13 cellular contexts compared by ENCODE assay signal in the genomic region with DNA sequence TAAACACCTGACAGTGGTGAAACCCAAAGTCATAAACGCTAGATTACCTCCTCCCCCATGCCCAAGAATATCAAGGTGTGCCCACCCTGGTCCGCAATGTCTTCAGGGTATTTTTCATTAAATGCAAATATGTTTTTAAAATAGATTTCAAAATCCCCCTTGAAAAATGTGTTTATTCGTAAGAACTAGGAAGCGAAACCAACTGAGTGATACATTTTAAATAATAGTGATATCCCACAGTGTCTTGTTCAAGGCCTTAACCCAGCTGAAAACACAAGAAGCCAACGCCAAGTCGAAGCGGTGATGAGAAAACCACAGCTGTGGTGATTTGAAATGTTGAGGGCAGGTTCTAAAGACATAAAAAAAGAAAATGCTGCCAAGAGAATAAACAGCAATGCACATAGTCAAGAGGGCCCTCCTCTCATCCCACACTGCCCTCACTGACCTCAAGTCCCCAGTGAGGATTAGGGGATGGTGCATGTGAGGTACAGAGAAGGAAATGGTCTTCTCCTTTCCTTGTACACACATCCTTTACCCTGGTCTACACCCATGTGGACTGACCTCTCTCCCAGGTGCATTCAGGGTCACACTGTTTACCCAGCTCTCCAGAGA. TPM values are rescaled to one million over a fixed set of nuclear protein-coding genes. Genes with fewer than 3 reads are reported as not detected.
DNase-seq lines count a peak whose midpoint lies in the region; ATAC-seq lines count a peak whose summit lies in the region.
"Had no signal": no experiment of that assay in that cellular context is flagged by ENCODE, and none has a peak within 500 bp of the region (broad histone marks: within the 10 kb centered on the region; RNA-seq: fewer than 3 reads in every experiment).

No MANE protein-coding gene starts in this region.

- H3K27ac ChIP-seq in substantia nigra (ENCODE audit: low read depth, low read length, poor library complexity, severe bottlenecking): no peak overlapping the region
- H3K27ac ChIP-seq in mesendoderm (ENCODE audit: low read depth, low read length): no peak overlapping the region
- H3K27ac ChIP-seq: upper lobe of left lung had no signal

- peak; percentile 62 for ATAC-seq in GM18502 (IDR thresholded peaks at IDR 0.05; ENCODE audit: poor library complexity, unreplicated experiment)
- ATAC-seq in GM21381 (IDR thresholded peaks at IDR 0.05; ENCODE audit: unreplicated experiment): peak; percentile 59
- ATAC-seq in HG03175 (IDR thresholded peaks at IDR 0.05; ENCODE audit: unreplicated experiment): peak; percentile 66
- peak; percentile 41 for ATAC-seq in central memory CD8-positive, alpha-beta T cell (replicated peaks; ENCODE audit: extremely low read depth, poor library complexity, severe bottlenecking)

- H3K36me3 Mint-ChIP-seq in central memory CD8-positive, alpha-beta T cell (ENCODE audit: insufficient read depth): peaks cover 5% of the 10 kb centered on the region

- DNase-seq in central memory CD8-positive, alpha-beta T cell (ENCODE audit: low spot score in 2 of 2): no peak
- no peak for DNase-seq in substantia nigra (lab: John Stamatoyannopoulos, UW)
- DNase-seq in GOT3 (lab: John Stamatoyannopoulos, UW): no peak
- DNase-seq in mesendoderm: no peak
- DNase-seq in 8988T: no peak
- DNase-seq: DND-41, hippocampal formation, NCI-H1048, SIG-M5, upper lobe of left lung had no signal

- H3K9me3 Mint-ChIP-seq in central memory CD8-positive, alpha-beta T cell: no peaks in the 10 kb centered on the region

- H3K27ac Mint-ChIP-seq in central memory CD8-positive, alpha-beta T cell (ENCODE audit: low read depth): peak overlapping the region; percentile 68

- WGBS in mesendoderm (ENCODE audit: extremely low coverage, insufficient coverage, low lambda C conversion rate): no CpG with 5 or more reads among the region's 7 CpGs

- H2BK15ac ChIP-seq in mesendoderm (replicated peaks; ENCODE audit: low read depth): no peak overlapping the region

- H2BK5ac ChIP-seq in mesendoderm (ENCODE audit: low read length): no peak overlapping the region

- no peak overlapping the region for H2BK120ac ChIP-seq in mesendoderm (ENCODE audit: low read depth, low read length)

- H3K4me1 Mint-ChIP-seq in central memory CD8-positive, alpha-beta T cell: peaks cover 48% of the 10 kb centered on the region

- no peak overlapping the region for H3K4me3 Mint-ChIP-seq in central memory CD8-positive, alpha-beta T cell

- H3K4me2 ChIP-seq in mesendoderm (ENCODE audit: low read length): no peak overlapping the region

- no peaks in the 10 kb centered on the region for H3K36me3 ChIP-seq in mesendoderm (ENCODE audit: control insufficient read depth, insufficient read depth, low read length)
- H3K36me3 ChIP-seq: upper lobe of left lung had no signal

- no peak overlapping the region for H3K18ac ChIP-seq in mesendoderm (ENCODE audit: low read length)

- H3K4me3 ChIP-seq in mesendoderm (ENCODE audit: low read length): no peak overlapping the region
- H3K4me3 ChIP-seq: upper lobe of left lung had no signal

- no peak overlapping the region for H3K4ac ChIP-seq in mesendoderm (ENCODE audit: low read depth, low read length)

- H3K27me3 ChIP-seq in mesendoderm (ENCODE audit: insufficient read depth, low read length, poor library complexity): no peaks in the 10 kb centered on the region
- H3K27me3 ChIP-seq: upper lobe of left lung had no signal

- H3K56ac ChIP-seq in mesendoderm (ENCODE audit: low read length): no peak overlapping the region

- no peak overlapping the region for H3K23ac ChIP-seq in mesendoderm (ENCODE audit: low read length)

- no peak overlapping the region for H4K5ac ChIP-seq in mesendoderm (ENCODE audit: low read length)

- H3K27me3 Mint-ChIP-seq in central memory CD8-positive, alpha-beta T cell: no peaks in the 10 kb centered on the region

- no peaks in the 10 kb centered on the region for H3K4me1 ChIP-seq in mesendoderm (ENCODE audit: control insufficient read depth, low read depth, low read length)

- H2AK5ac ChIP-seq in mesendoderm (ENCODE audit: low read length): no peak overlapping the region

- H3K79me2 ChIP-seq in mesendoderm (ENCODE audit: control insufficient read depth, insufficient read depth, low read length): no peaks in the 10 kb centered on the region

- H4K8ac ChIP-seq in mesendoderm (ENCODE audit: low read depth, low read length): no peak overlapping the region

- H3K79me1 ChIP-seq in mesendoderm (ENCODE audit: low read length): no peaks in the 10 kb centered on the region

- H3K9ac ChIP-seq in mesendoderm (ENCODE audit: low read length): no peak overlapping the region

RNA-seq across cellular contexts. Expression of a gene that starts 25.5 kb away (rescaled TPM):
- 0.01 TPM for polyA plus RNA-seq in mesendoderm (2013, experiment 1 of 2)
- 0.03 TPM for polyA plus RNA-seq in mesendoderm (2013, experiment 2 of 2)

RNA-seq across cellular contexts. Expression of a gene that starts 49.6 kb away (rescaled TPM):
- polyA plus RNA-seq in mesendoderm (2013, experiment 1 of 2): 0.11 TPM
- polyA plus RNA-seq in mesendoderm (2013, experiment 2 of 2): 0.13 TPM
